Comparison of ENCODE assay signal across 14 cellular contexts in the genomic region with DNA sequence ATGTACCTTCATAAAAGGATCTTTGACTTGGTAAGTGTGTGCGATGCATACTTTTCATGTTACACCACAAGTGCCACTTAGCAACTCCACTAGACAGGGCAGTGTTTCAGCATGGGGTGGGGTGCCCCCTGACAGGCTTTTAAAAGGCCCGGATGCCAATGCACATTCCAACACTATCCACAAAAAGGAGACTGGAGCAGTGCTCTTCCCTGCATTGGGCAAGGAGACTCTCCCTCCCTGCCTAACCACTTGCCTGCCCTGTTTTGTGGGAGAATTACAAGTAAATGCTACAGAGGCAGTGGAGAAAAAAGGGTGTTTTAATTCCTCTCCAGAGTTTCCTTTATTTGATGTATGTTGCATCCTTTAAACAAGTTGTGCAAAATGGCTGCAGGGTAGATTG. TPM values are rescaled to one million over a fixed set of nuclear protein-coding genes. Genes with fewer than 3 reads are reported as not detected.
A peak's percentile ranks its signal among the peaks of the same experiment; 100 is the strongest.
DNase-seq lines count a peak whose midpoint lies in the region; ATAC-seq and TF ChIP-seq lines count a peak whose summit lies in the region.
"Had no signal": no experiment of that assay in that cellular context is flagged by ENCODE, and none has a peak within 500 bp of the region (broad histone marks: within the 10 kb centered on the region; RNA-seq: fewer than 3 reads in every experiment).

No MANE protein-coding gene starts in this region.

- no peak overlapping the region for H3K23ac ChIP-seq in mesendoderm (ENCODE audit: low read length)

- H3K18ac ChIP-seq in mesendoderm (ENCODE audit: low read length): no peak overlapping the region

- H3K27ac ChIP-seq in epithelial cell of prostate: peak overlapping the region; percentile 73
- H3K27ac ChIP-seq in mesendoderm (ENCODE audit: low read depth, low read length): no peak overlapping the region
- H3K27ac ChIP-seq in uterus: peak overlapping the region; percentile 95 to 96
- H3K27ac ChIP-seq: gastrocnemius medialis, thoracic aorta had no signal

- no peak overlapping the region for H2BK5ac ChIP-seq in mesendoderm (ENCODE audit: low read length)

- no peak for DNase-seq in Right ventricle myocardium inferior (ENCODE audit: missing footprints)
- DNase-seq in cardiac septum (ENCODE audit: low spot score): no peak
- DNase-seq in epithelial cell of prostate (ENCODE audit: low read depth, low spot score): no peak
- DNase-seq in mesendoderm: peak; percentile 57
- DNase-seq in uterus: no peak
- no peak for DNase-seq in NCI-H2227 (lab: John Stamatoyannopoulos, UW; ENCODE audit: unreplicated experiment)
- DNase-seq in NK-92 treated with Interleukin-12 subunit alpha and Interleukin-12 subunit beta, amount 100 ng/mL, for 24 hours (lab: John Stamatoyannopoulos, UW): no peak
- DNase-seq: gastrocnemius medialis; KG1; NCI-H2081; stimulated activated CD4-positive, alpha-beta T cell treated with anti-CD3 and anti-CD28 coated beads, Interleukin-12 subunit alpha, Interleukin-12 subunit beta, amount 100 ng/mL, for 4 hours had no signal

- peak; percentile 63 for ATAC-seq in Right ventricle myocardium inferior
- no peak for ATAC-seq in esophagus mucosa
- ATAC-seq: activated CD4-positive, CD25-positive, alpha-beta regulatory T cell treated with anti-CD3 and anti-CD28 coated beads, Interleukin-2, amount 50 U/mL, for 24 hours had no signal

- no peaks in the 10 kb centered on the region for H3K79me2 ChIP-seq in mesendoderm (ENCODE audit: control insufficient read depth, insufficient read depth, low read length)

- H3K56ac ChIP-seq in mesendoderm (ENCODE audit: low read length): no peak overlapping the region

- no peak overlapping the region for H4K8ac ChIP-seq in mesendoderm (ENCODE audit: low read depth, low read length)

- H3K9ac ChIP-seq in mesendoderm (ENCODE audit: low read length): no peak overlapping the region

- no peak overlapping the region for H2AK5ac ChIP-seq in mesendoderm (ENCODE audit: low read length)

- H4K5ac ChIP-seq in mesendoderm (ENCODE audit: low read length): no peak overlapping the region

- no peaks in the 10 kb centered on the region for H3K79me1 ChIP-seq in mesendoderm (ENCODE audit: low read length)

- no peak overlapping the region for H3K4ac ChIP-seq in mesendoderm (ENCODE audit: low read depth, low read length)

- H3K4me2 ChIP-seq in mesendoderm (ENCODE audit: low read length): no peak overlapping the region

- WGBS in mesendoderm (ENCODE audit: extremely low coverage, insufficient coverage, low lambda C conversion rate): no CpG with 5 or more reads among the region's 2 CpGs

- intact Hi-C loops in Right ventricle myocardium inferior (cut with DNase I) (loop anchor here (5.0 to 10.0 kb wide), 6 partner anchors 41 to 404 kb away; no protein-coding TSS in a partner anchor), cardiac septum (cut with DNase I) (loop anchor here (1.0 to 10.0 kb wide), 6 partner anchors 41 to 652 kb away; no protein-coding TSS in a partner anchor), uterus (cut with DNase I; ENCODE audit: low total_unique reads) (loop anchor here (10.0 kb wide), 1 partner anchor 158 kb away; no protein-coding TSS in a partner anchor)

- H3K4me3 ChIP-seq in mesendoderm (ENCODE audit: low read length) (no peak overlapping the region), uterus (no peak overlapping the region)
- H3K4me3 ChIP-seq: gastrocnemius medialis, thoracic aorta had no signal

- no peaks in the 10 kb centered on the region for H3K9me3 ChIP-seq in uterus
- H3K9me3 ChIP-seq: gastrocnemius medialis, thoracic aorta had no signal

- no peak for TF ChIP-seq CTCF in uterus (IDR thresholded peaks at IDR 0.05)

- no peak for TF ChIP-seq POLR2A in uterus (IDR thresholded peaks at IDR 0.05)

- no peak overlapping the region for H2BK15ac ChIP-seq in mesendoderm (replicated peaks; ENCODE audit: low read depth)

- no peaks in the 10 kb centered on the region for H3K4me1 ChIP-seq in mesendoderm (ENCODE audit: control insufficient read depth, low read depth, low read length)
- peaks cover 4 to 5% of the 10 kb centered on the region in 2 donors for H3K4me1 ChIP-seq in uterus

- peak overlapping the region; percentile 45 for H2BK120ac ChIP-seq in mesendoderm (ENCODE audit: low read depth, low read length)

- H3K36me3 ChIP-seq in mesendoderm (ENCODE audit: control insufficient read depth, insufficient read depth, low read length): no peaks in the 10 kb centered on the region
- H3K36me3 ChIP-seq in uterus: no peaks in the 10 kb centered on the region
- H3K36me3 ChIP-seq: gastrocnemius medialis, thoracic aorta had no signal

- H3K27me3 ChIP-seq in mesendoderm (ENCODE audit: insufficient read depth, low read length, poor library complexity): no peaks in the 10 kb centered on the region
- H3K27me3 ChIP-seq in uterus: no peaks in the 10 kb centered on the region
- H3K27me3 ChIP-seq: gastrocnemius medialis had no signal

RNA-seq across cellular contexts. Expression of gene RARB, which starts 1.7 kb away (rescaled TPM):
- total RNA-seq in Right ventricle myocardium inferior (17.5 TPM), cardiac septum (20.3 TPM), uterus (10 to 100 TPM in 3 of 4 donors, 1 to 10 TPM in 1; 6.7 to 63.0 (median 14.5) TPM), esophagus mucosa (2.5 TPM)
- polyA plus RNA-seq in mesendoderm (2013, experiment 1 of 2): 0.14 TPM
- 0.18 TPM for polyA plus RNA-seq in mesendoderm (2013, experiment 2 of 2)
